ENCODE assay signal across 2 cellular contexts in genomic region chr7:121633186-121633585, GRCh38.
TF ChIP-seq lines count a peak whose summit lies in the region.

No MANE protein-coding gene starts in this region.

TF ChIP-seq in GM23338, 12 proteins besides CTCF, POLR2A, EP300 and RAD21:
- TF ChIP-seq ETS1 (IDR thresholded peaks at IDR 0.05) (no peak), NANOG (IDR thresholded peaks at IDR 0.05; ENCODE audit: borderline replicate concordance) (no peak), ZNF462 (CRISPR knock-in tag; IDR thresholded peaks at IDR 0.05) (no peak), ZNF331 (CRISPR knock-in tag; IDR thresholded peaks at IDR 0.05; ENCODE audit: low read depth) (no peak), EZH2phosphoT487 (IDR thresholded peaks at IDR 0.05; ENCODE audit: unreplicated experiment) (no peak), CREB1 (CRISPR knock-in tag; IDR thresholded peaks at IDR 0.05; ENCODE audit: low read depth) (no peak), ZNF114 (CRISPR knock-in tag; IDR thresholded peaks at IDR 0.05) (no peak), EZH2 (IDR thresholded peaks at IDR 0.05; ENCODE audit: low read depth, unreplicated experiment) (no peak), JUNB (IDR thresholded peaks at IDR 0.05; ENCODE audit: unreplicated experiment) (no peak), POLR2AphosphoS5 (IDR thresholded peaks at IDR 0.05; ENCODE audit: low read depth) (no peak), STAT1 (IDR thresholded peaks at IDR 0.05; ENCODE audit: unreplicated experiment) (no peak)
- TF ChIP-seq, protein P1, sequence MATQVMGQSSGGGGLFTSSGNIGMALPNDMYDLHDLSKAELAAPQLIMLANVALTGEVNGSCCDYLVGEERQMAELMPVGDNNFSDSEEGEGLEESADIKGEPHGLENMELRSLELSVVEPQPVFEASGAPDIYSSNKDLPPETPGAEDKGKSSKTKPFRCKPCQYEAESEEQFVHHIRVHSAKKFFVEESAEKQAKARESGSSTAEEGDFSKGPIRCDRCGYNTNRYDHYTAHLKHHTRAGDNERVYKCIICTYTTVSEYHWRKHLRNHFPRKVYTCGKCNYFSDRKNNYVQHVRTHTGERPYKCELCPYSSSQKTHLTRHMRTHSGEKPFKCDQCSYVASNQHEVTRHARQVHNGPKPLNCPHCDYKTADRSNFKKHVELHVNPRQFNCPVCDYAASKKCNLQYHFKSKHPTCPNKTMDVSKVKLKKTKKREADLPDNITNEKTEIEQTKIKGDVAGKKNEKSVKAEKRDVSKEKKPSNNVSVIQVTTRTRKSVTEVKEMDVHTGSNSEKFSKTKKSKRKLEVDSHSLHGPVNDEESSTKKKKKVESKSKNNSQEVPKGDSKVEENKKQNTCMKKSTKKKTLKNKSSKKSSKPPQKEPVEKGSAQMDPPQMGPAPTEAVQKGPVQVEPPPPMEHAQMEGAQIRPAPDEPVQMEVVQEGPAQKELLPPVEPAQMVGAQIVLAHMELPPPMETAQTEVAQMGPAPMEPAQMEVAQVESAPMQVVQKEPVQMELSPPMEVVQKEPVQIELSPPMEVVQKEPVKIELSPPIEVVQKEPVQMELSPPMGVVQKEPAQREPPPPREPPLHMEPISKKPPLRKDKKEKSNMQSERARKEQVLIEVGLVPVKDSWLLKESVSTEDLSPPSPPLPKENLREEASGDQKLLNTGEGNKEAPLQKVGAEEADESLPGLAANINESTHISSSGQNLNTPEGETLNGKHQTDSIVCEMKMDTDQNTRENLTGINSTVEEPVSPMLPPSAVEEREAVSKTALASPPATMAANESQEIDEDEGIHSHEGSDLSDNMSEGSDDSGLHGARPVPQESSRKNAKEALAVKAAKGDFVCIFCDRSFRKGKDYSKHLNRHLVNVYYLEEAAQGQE (IDR thresholded peaks at IDR 0.05; ENCODE audit: unreplicated experiment) = no peak

TF ChIP-seq in H1, 55 proteins besides CTCF, POLR2A, EP300 and RAD21:
- TF ChIP-seq JUND (IDR thresholded peaks at IDR 0.05; ENCODE audit: low read length) (no peak), FOSL1 (IDR thresholded peaks at IDR 0.05; ENCODE audit: insufficient read depth, low read depth, low read length) (no peak), GTF2F1 (IDR thresholded peaks at IDR 0.05; ENCODE audit: borderline replicate concordance, low read depth, low read length) (no peak), YY1 (IDR thresholded peaks at IDR 0.05; ENCODE audit: low read depth, low read length) (no peak), CBX5 (IDR thresholded peaks at IDR 0.05; ENCODE audit: low read depth, low read length) (no peak), TBP (IDR thresholded peaks at IDR 0.05; ENCODE audit: low read depth, low read length) (no peak), BRCA1 (IDR thresholded peaks at IDR 0.05; ENCODE audit: low read depth, low read length) (no peak), ZNF274 (IDR thresholded peaks at IDR 0.05; ENCODE audit: borderline replicate concordance, extremely low read depth, low read length) (no peak), GABPA (IDR thresholded peaks at IDR 0.05; ENCODE audit: borderline replicate concordance, insufficient read depth, low read length) (no peak), CHD7 (IDR thresholded peaks at IDR 0.05; ENCODE audit: insufficient replicate concordance, low read length) (no peak), BCL11A (IDR thresholded peaks at IDR 0.05; ENCODE audit: low read depth in 2 of 2, low read length in 2 of 2) (no peak), CHD2 (IDR thresholded peaks at IDR 0.05; ENCODE audit: low read length) (no peak), CTBP2 (IDR thresholded peaks at IDR 0.05; ENCODE audit: borderline replicate concordance, insufficient read depth, insufficient read length, low read length) (no peak), MAFK (IDR thresholded peaks at IDR 0.05; ENCODE audit: low read depth, low read length) (no peak)
- TF ChIP-seq, protein P2, sequence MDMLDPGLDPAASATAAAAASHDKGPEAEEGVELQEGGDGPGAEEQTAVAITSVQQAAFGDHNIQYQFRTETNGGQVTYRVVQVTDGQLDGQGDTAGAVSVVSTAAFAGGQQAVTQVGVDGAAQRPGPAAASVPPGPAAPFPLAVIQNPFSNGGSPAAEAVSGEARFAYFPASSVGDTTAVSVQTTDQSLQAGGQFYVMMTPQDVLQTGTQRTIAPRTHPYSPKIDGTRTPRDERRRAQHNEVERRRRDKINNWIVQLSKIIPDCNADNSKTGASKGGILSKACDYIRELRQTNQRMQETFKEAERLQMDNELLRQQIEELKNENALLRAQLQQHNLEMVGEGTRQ (IDR thresholded peaks at IDR 0.05; ENCODE audit: low read length) = no peak
- TF ChIP-seq, protein P3, sequence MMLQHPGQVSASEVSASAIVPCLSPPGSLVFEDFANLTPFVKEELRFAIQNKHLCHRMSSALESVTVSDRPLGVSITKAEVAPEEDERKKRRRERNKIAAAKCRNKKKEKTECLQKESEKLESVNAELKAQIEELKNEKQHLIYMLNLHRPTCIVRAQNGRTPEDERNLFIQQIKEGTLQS (IDR thresholded peaks at IDR 0.05; ENCODE audit: insufficient read depth, low read depth, low read length) = no peak
